28 cellular contexts compared by ENCODE assay signal in the genomic region with DNA sequence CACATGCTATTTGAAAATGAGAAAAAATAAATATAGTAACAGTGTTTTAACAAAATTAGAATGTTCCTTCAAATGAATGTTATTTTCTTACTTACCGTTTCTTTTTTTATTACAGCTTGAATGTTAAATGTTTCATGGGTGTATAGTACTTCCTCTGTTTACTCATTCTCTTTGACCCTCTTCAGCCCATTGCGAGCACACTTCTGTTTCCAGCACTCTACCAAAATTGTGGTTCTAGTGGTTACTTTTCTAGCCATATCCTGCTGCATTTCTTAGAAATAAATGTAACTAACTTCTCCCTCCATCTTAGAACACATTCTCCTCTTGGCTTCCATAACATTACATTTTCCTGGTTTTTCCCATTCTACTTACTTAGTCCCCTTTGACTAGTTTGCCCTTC.
"Had no signal": no experiment of that assay in that cellular context is flagged by ENCODE, and none has a peak within 500 bp of the region (broad histone marks: within the 10 kb centered on the region; RNA-seq: fewer than 3 reads in every experiment).

No MANE protein-coding gene starts in this region.

- H3K4me1 Mint-ChIP-seq: mesothelial cell of epicardium, nephron progenitor cell had no signal

- DNase-seq: cortex of kidney; effector memory CD8-positive, alpha-beta T cell; erythroblast; esophagus squamous epithelium; foreskin melanocyte; glutamatergic neuron; heart right ventricle; hippocampal formation; left cardiac atrium; left lung; mesenchymal stem cell; mucosa of descending colon; naive B cell; nephron progenitor cell; nucleus accumbens; stimulated activated CD4-positive, alpha-beta T cell treated with anti-CD3 and anti-CD28 coated beads, Interleukin-12 subunit alpha, Interleukin-12 subunit beta, amount 100 ng/mL, for 4 hours; stimulated activated CD4-positive, alpha-beta T cell treated with anti-CD3 and anti-CD28 coated beads, Interleukin-1b, Interleukin-23, amount 100 ng/mL, for 48 hours; stimulated activated CD4-positive, alpha-beta T cell treated with anti-CD3 and anti-CD28 coated beads, Interleukin-4, amount 100 ng/mL, for 24 hours; stimulated activated naive CD8-positive, alpha-beta T cell treated with anti-CD3 and anti-CD28 coated beads, Interleukin-15, amount 100 ng/mL, for 72 hours; thyroid gland; trophoblast cell had no signal

- H3K27ac Mint-ChIP-seq: effector memory CD8-positive, alpha-beta T cell; mesothelial cell of epicardium; naive B cell; nephron progenitor cell; stimulated activated memory B cell treated with anti-CD40 and anti-IgM and Interleukin-4, amounts not matched to agents 10 μg/mL and 1 μg/mL and 100 μg/mL, for 72 hours; stimulated activated naive CD8-positive, alpha-beta T cell treated with anti-CD3 and anti-CD28 coated beads, Interleukin-15, amount 100 ng/mL, for 72 hours had no signal

- H3K4me3 Mint-ChIP-seq: mesothelial cell of epicardium; nephron progenitor cell; stimulated activated memory B cell treated with anti-CD40 and anti-IgM and Interleukin-4, amounts not matched to agents 10 μg/mL and 1 μg/mL and 100 μg/mL, for 72 hours; stimulated activated naive CD8-positive, alpha-beta T cell treated with anti-CD3 and anti-CD28 coated beads, Interleukin-15, amount 100 ng/mL, for 72 hours had no signal

- ATAC-seq: effector memory CD8-positive, alpha-beta T cell; heart right ventricle; left cardiac atrium; left lung; mucosa of descending colon; sciatic nerve; stimulated activated memory B cell treated with anti-CD40 and anti-IgM and Interleukin-4, amounts not matched to agents 10 μg/mL and 1 μg/mL and 100 μg/mL, for 72 hours; stimulated activated naive CD8-positive, alpha-beta T cell treated with anti-CD3 and anti-CD28 coated beads, Interleukin-15, amount 100 ng/mL, for 72 hours had no signal

- H3K27ac ChIP-seq: esophagus squamous epithelium, heart right ventricle, left lung, prostate gland, right atrium auricular region, thyroid gland had no signal

- H3K27me3 Mint-ChIP-seq: stimulated activated memory B cell treated with anti-CD40 and anti-IgM and Interleukin-4, amounts not matched to agents 10 μg/mL and 1 μg/mL and 100 μg/mL, for 72 hours; stimulated activated naive CD8-positive, alpha-beta T cell treated with anti-CD3 and anti-CD28 coated beads, Interleukin-15, amount 100 ng/mL, for 72 hours had no signal

- FAIRE-seq: endometrium, islet of Langerhans had no signal
